Comparison of ENCODE assay signal across 9 cellular contexts in the genomic region with DNA sequence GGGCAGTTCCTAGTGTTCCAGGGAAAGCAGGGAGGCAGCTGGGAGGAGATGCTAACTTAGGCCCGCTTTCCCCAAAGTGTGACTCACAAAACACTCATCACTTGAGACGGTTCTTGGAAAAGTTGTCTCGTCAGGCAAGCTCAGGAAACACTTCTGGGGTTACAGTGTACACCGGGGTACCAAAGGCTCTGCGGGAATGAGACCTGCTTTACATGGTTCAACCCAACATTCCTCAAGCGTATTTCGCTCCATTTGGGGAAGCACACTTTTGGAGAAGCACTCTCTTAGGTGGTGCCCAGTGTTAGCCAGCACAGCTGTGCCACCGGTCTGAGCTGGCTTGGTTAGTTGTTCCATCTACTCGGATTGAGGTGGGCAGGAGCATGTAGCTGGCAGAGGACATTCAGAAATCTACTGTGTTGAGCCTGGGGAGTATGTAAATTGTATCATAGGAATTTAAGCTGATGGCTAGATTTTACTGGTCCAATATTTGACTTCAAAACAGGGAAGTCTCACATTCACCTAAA. TPM values are rescaled to one million over a fixed set of nuclear protein-coding genes. Genes with fewer than 3 reads are reported as not detected.
DNase-seq lines count a peak whose midpoint lies in the region; ATAC-seq and TF ChIP-seq lines count a peak whose summit lies in the region.
"Had no signal": no experiment of that assay in that cellular context is flagged by ENCODE, and none has a peak within 500 bp of the region (broad histone marks: within the 10 kb centered on the region; RNA-seq: fewer than 3 reads in every experiment).

No MANE protein-coding gene starts in this region.

- TF ChIP-seq CTCF in AG04450 (IDR thresholded peaks at IDR 0.05; ENCODE audit: low read depth, low read length), result no peak
- no peak for TF ChIP-seq CTCF in epithelial cell of esophagus (IDR thresholded peaks at IDR 0.05; ENCODE audit: insufficient read depth, low read depth, low read length, missing control alignments)
- no peak for TF ChIP-seq CTCF in natural killer cell (IDR thresholded peaks at IDR 0.05)

- peak overlapping the region; percentile 78 for H3K27ac ChIP-seq in AG04450 (ENCODE audit: low read depth, low read length)

- no peak overlapping the region for H3K4me3 ChIP-seq in AG04450 (ENCODE audit: low read depth, low read length)
- no peak overlapping the region for H3K4me3 ChIP-seq in epithelial cell of esophagus (ENCODE audit: low read length)

- H3K4me1 Mint-ChIP-seq in natural killer cell, result peaks cover 79 to 89% of the 10 kb centered on the region in 2 donors

- ATAC-seq in natural killer cell (no peak), GM21390 (IDR thresholded peaks at IDR 0.05; ENCODE audit: unreplicated experiment) (no peak), HG03571 (IDR thresholded peaks at IDR 0.05; ENCODE audit: unreplicated experiment) (no peak)

- peaks cover 26% of the 10 kb centered on the region for H3K36me3 Mint-ChIP-seq in natural killer cell

- no peaks in the 10 kb centered on the region for H3K27me3 ChIP-seq in AG04450 (ENCODE audit: control insufficient read depth, insufficient read depth, low read length)

- H3K9me3 ChIP-seq in AG04450 (ENCODE audit: control insufficient read depth, insufficient read depth, low read length), result no peaks in the 10 kb centered on the region

- intact Hi-C loops in natural killer cell (cut with micrococcal nuclease), result no loop called here

- POLR2A ChIA-PET in AG04450 (lab: Yijun Ruan, JAX), result interaction anchor here (1.0 to 1.3 kb wide), 5 partner anchors 9 to 107 kb away, joined by 3 to 5 read pairs (median 4); a partner anchor contains a TSS

- CTCF ChIA-PET in AG04450 (lab: Charles Lee), result interaction anchor here (1.1 kb wide), 1 partner anchor 94 kb away, joined by 3 read pairs; no protein-coding TSS in a partner anchor

- H3K4me3 Mint-ChIP-seq in natural killer cell, result no peak overlapping the region
- H3K4me3 Mint-ChIP-seq: activated T-cell treated with anti-CD3 and anti-CD28 coated beads, Interleukin-2, amount 50 U/mL, for 24 hours had no signal

- H3K27ac Mint-ChIP-seq in natural killer cell, result peak overlapping the region; percentile 97 to 98

- H3K9me3 Mint-ChIP-seq in natural killer cell, result no peaks in the 10 kb centered on the region
- H3K9me3 Mint-ChIP-seq: activated T-cell treated with anti-CD3 and anti-CD28 coated beads, Interleukin-2, amount 50 U/mL, for 24 hours had no signal

- peak; percentile 38 for DNase-seq in AG04450 (ENCODE audit: low read depth, low spot score)
- peak; percentile 85 for DNase-seq in M059J (ENCODE audit: low read depth)
- peak; percentile 85 for DNase-seq in epithelial cell of esophagus (ENCODE audit: low read depth)
- no peak for DNase-seq in natural killer cell
- DNase-seq in NOMO-1 (lab: John Stamatoyannopoulos, UW; ENCODE audit: unreplicated experiment in 2 of 2), result no peak
- DNase-seq in CD1c-positive myeloid dendritic cell (ENCODE audit: extremely low spot score), result no peak
- DNase-seq: activated T-cell treated with anti-CD3 and anti-CD28 coated beads, Interleukin-2, amount 50 U/mL, for 24 hours had no signal

- no peaks in the 10 kb centered on the region for H3K27me3 Mint-ChIP-seq in natural killer cell (ENCODE audit: low read depth in 2 of 2)
- H3K27me3 Mint-ChIP-seq: activated T-cell treated with anti-CD3 and anti-CD28 coated beads, Interleukin-2, amount 50 U/mL, for 24 hours had no signal

RNA-seq across cellular contexts. Expression of a gene that starts 34.8 kb away (rescaled TPM):
- 55.3 and 57.0 TPM in 2 replicates for polyA plus RNA-seq in AG04450 (2011; rRNA removed)
- 64.4 and 70.9 TPM in 2 replicates for polyA minus RNA-seq in AG04450 (2011; rRNA and poly(A)+ RNA removed)
- total RNA-seq in M059J (2014; rRNA removed; shearing (Covaris generic)), result 35.6 and 69.6 TPM in 2 replicates
- 100 to 1,000 TPM; 122 to 143 (median 128) TPM for total RNA-seq in natural killer cell

RNA-seq across cellular contexts. Expression of a gene that starts 55.8 kb away (rescaled TPM):
- 17.1 and 19.6 TPM in 2 replicates for polyA plus RNA-seq in AG04450 (2011; rRNA removed)
- 17.8 and 23.8 TPM in 2 replicates for polyA minus RNA-seq in AG04450 (2011; rRNA and poly(A)+ RNA removed)
- total RNA-seq in M059J (2014; rRNA removed; shearing (Covaris generic)), result 30.6 and 36.0 TPM in 2 replicates
- 10 to 100 TPM; 21.9 to 23.2 (median 22.1) TPM for total RNA-seq in natural killer cell

Comparison
In these comparisons a context has a peak if more than half of its experiments do, and no peak if none do; other contexts are left out.
1. DNase-seq: peak in AG04450 (single experiment), M059J (single experiment) and epithelial cell of esophagus (single experiment); none in natural killer cell (single experiment), NOMO-1 (0 of 2) and CD1c-positive myeloid dendritic cell (single experiment).